8 cellular contexts compared by ENCODE assay signal in the genomic region with DNA sequence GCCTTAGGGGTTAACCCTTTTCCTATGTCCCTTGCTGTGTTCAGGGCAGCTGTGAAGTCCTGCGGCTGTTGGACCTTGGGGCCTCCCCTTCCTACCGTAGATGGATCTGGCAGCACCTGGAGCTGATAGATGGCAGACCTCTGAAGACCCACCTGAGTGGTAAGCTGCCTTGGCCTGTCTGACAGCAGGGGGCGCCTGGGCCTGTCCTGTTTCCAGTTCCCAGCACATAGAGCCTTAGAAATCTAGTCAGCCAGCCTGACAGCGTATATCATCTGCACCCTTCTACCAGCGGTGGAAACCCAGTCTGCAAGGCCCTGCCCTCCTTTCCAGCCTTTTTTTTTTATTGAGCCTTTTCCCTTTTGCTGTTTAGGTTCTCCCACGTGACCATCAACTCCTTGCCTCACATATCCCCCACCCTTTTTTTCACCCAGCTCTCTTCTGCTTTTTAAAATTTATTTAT. TPM values are rescaled to one million over a fixed set of nuclear protein-coding genes. Genes with fewer than 3 reads are reported as not detected.
DNase-seq lines count a peak whose midpoint lies in the region; ATAC-seq, FAIRE-seq and TF ChIP-seq lines count a peak whose summit lies in the region.

No MANE protein-coding gene starts in this region.

- H3K18ac ChIP-seq in H9 (ENCODE audit: insufficient read length, low read depth, low read length) = no peak overlapping the region

- no peaks in the 10 kb centered on the region for H3K36me3 ChIP-seq in bronchial epithelial cell (ENCODE audit: control insufficient read depth, insufficient read depth, low read length)

- no peaks in the 10 kb centered on the region for H4K20me1 ChIP-seq in H9 (ENCODE audit: control insufficient read depth, insufficient read depth, insufficient read length)

- ATAC-seq in HG03280 (IDR thresholded peaks at IDR 0.05; ENCODE audit: unreplicated experiment) = no peak

- no peaks in the 10 kb centered on the region for H3K36me3 Mint-ChIP-seq in H9 (ENCODE audit: insufficient read depth in 1 of 3, low read depth in 3 of 3)

- peaks cover 4 to 16% of the 10 kb centered on the region in 2 experiments for H3K4me1 Mint-ChIP-seq in H9

- no peak overlapping the region for H3K4me2 ChIP-seq in H9 (ENCODE audit: insufficient read depth, insufficient read length, low read length)

- 0 out of 5 replicates have a peak, but pooled peaks cover 0 to 1% of the 10 kb centered on the region in 2 experiments for H3K9me3 Mint-ChIP-seq in H9

- no peak overlapping the region for H2BK120ac ChIP-seq in H9 (ENCODE audit: low read depth, low read length, poor library complexity, severe bottlenecking)

- H3K23me2 ChIP-seq in H9 (ENCODE audit: insufficient read length, low read depth, low read length, poor library complexity, severe bottlenecking) = no peaks in the 10 kb centered on the region

- no peak for FAIRE-seq in bronchial epithelial cell (lab: Jason Lieb, UNC)

- H3K27me3 Mint-ChIP-seq in H9 (ENCODE audit: low read depth) = no peaks in the 10 kb centered on the region

- CTCF ChIA-PET in AG04450 (lab: Charles Lee) = interaction anchor here (0.5 to 11.2 kb wide), 11 partner anchors 8 to 258 kb away, joined by 3 to 583 read pairs (median 8); no protein-coding TSS in a partner anchor

- H4K8ac ChIP-seq in H9 (replicated peaks; ENCODE audit: insufficient read length, low read depth, low read length) = no peak overlapping the region

- H3K4ac ChIP-seq in H9 (ENCODE audit: low read depth, low read length) = no peak overlapping the region

- H3K4me3 ChIP-seq in AG04450 (ENCODE audit: low read depth, low read length) (no peak overlapping the region), bronchial epithelial cell (ENCODE audit: low read depth, low read length) (no peak overlapping the region)

- no peak overlapping the region for H3K27ac Mint-ChIP-seq in H9

- no peaks in the 10 kb centered on the region for H3K79me2 ChIP-seq in H9 (ENCODE audit: insufficient read depth, low read length)

- no peak overlapping the region for H2BK15ac ChIP-seq in H9 (ENCODE audit: low read depth, low read length)

- TF ChIP-seq CTCF in AG04450 (IDR thresholded peaks at IDR 0.05; ENCODE audit: low read depth, low read length) (peak; percentile 99), H9 (conservative IDR thresholded peaks at IDR 0.05) (peak; percentile 89), bronchial epithelial cell (IDR thresholded peaks at IDR 0.05; ENCODE audit: insufficient read depth, low read length, severe bottlenecking) (peak; percentile 96)

- no peak overlapping the region for H3K14ac ChIP-seq in H9 (ENCODE audit: insufficient read depth, low read length)

- no peak overlapping the region for H4K91ac ChIP-seq in H9 (ENCODE audit: insufficient read length, low read depth, low read length)

- no peak overlapping the region for H3K27ac ChIP-seq in AG04450 (ENCODE audit: low read depth, low read length)
- no peak overlapping the region for H3K27ac ChIP-seq in H9 (ENCODE audit: insufficient read length, low read depth, low read length)

- H3K4me3 Mint-ChIP-seq in H9 = no peak overlapping the region

- H3K27me3 ChIP-seq in AG04450 (ENCODE audit: control insufficient read depth, insufficient read depth, low read length) (no peaks in the 10 kb centered on the region), H9 (ENCODE audit: insufficient read depth, low read length) (no peaks in the 10 kb centered on the region), bronchial epithelial cell (ENCODE audit: control insufficient read depth, insufficient read depth, low read length) (no peaks in the 10 kb centered on the region)

- H3K79me1 ChIP-seq in H9 (ENCODE audit: insufficient read depth, low read depth, low read length, poor library complexity, severe bottlenecking) = no peaks in the 10 kb centered on the region

- no peak overlapping the region for H2BK12ac ChIP-seq in H9 (ENCODE audit: insufficient read length, low read depth, low read length)

- no peak overlapping the region for H4K5ac ChIP-seq in H9 (ENCODE audit: insufficient read length, low read depth, low read length)

- H3K4me1 ChIP-seq in H9 (ENCODE audit: insufficient read depth, low read length) = no peaks in the 10 kb centered on the region

- peak; percentile 57 for DNase-seq in AG04450 (ENCODE audit: low read depth, low spot score)
- DNase-seq in H9 = peak; percentile 95
- DNase-seq in NCI-H446 treated with DMSO at 0.1 percent for 48 hours (lab: John Stamatoyannopoulos, UW) = peak; percentile 56
- peak; percentile 59 for DNase-seq in activated CD4-positive, CD25-positive, alpha-beta regulatory T cell treated with anti-CD3 and anti-CD28 coated beads, Interleukin-2, amount 50 U/mL, for 16 hours (ENCODE audit: low read depth, low spot score)
- DNase-seq in bronchial epithelial cell (ENCODE audit: low read depth) = peak; percentile 73
- peak; percentile 94 for DNase-seq in islet precursor cell
- peak; percentile 63 to 70 for DNase-seq in stimulated activated CD4-positive, alpha-beta T cell treated with anti-CD3 and anti-CD28 coated beads, Interleukin-15, amount 100 ng/mL, for 48 hours (ENCODE audit: low read depth in 2 of 2)

- H2AFZ ChIP-seq in H9 (ENCODE audit: low read length) = no peak overlapping the region

- H2BK20ac ChIP-seq in H9 (ENCODE audit: low read depth, low read length, poor library complexity, severe bottlenecking) = no peak overlapping the region

- H3K9me3 ChIP-seq in AG04450 (ENCODE audit: control insufficient read depth, insufficient read depth, low read length) (no peaks in the 10 kb centered on the region), H9 (ENCODE audit: control insufficient read depth, low read depth, low read length) (no peaks in the 10 kb centered on the region)

- H2AK5ac ChIP-seq in H9 (ENCODE audit: insufficient read length, low read length) = no peak overlapping the region

- no peak overlapping the region for H3K23ac ChIP-seq in H9 (ENCODE audit: insufficient read length, low read depth, low read length)

- no CpG with 5 or more reads among the region's 6 CpGs for WGBS in H9 (ENCODE audit: extremely low coverage, insufficient read length, low lambda C conversion rate)

- POLR2A ChIA-PET in AG04450 (lab: Yijun Ruan, JAX) = interaction anchor here (1.7 kb wide), 1 partner anchor 144 kb away, joined by 6 read pairs; no protein-coding TSS in a partner anchor

- no peak overlapping the region for H3K9ac ChIP-seq in H9 (ENCODE audit: extremely low read depth, insufficient read length, low read length)

- H3T11ph ChIP-seq in H9 (ENCODE audit: low read length) = no peak overlapping the region

- no peak overlapping the region for H2BK5ac ChIP-seq in H9 (ENCODE audit: insufficient read length, low read length)

- no peak overlapping the region for H3K56ac ChIP-seq in H9 (ENCODE audit: insufficient read length, low read depth, low read length)

RNA-seq across cellular contexts. Expression of a gene that starts 26.6 kb away (rescaled TPM):
- 1.8 and 2.0 TPM in 2 replicates for polyA plus RNA-seq in AG04450 (2011; rRNA removed)
- polyA minus RNA-seq in AG04450 (2011; rRNA and poly(A)+ RNA removed) = 0.51 and 0.74 TPM in 2 replicates
- total RNA-seq in H9 (2021) (2.3 and 3.1 TPM in 2 replicates), bronchial epithelial cell (1.5 and 1.8 TPM in 2 replicates)

RNA-seq across cellular contexts. Expression of a gene that starts 40.7 kb away (rescaled TPM):
- polyA plus RNA-seq in AG04450 (2011; rRNA removed) = 7.4 and 11.1 TPM in 2 replicates
- polyA minus RNA-seq in AG04450 (2011; rRNA and poly(A)+ RNA removed) = 2.5 and 3.0 TPM in 2 replicates
- total RNA-seq in H9 (2021) (59.1 and 60.5 TPM in 2 replicates), bronchial epithelial cell (31.9 and 34.3 TPM in 2 replicates)
